ENCODE assay signal across 25 cellular contexts in genomic region chr12:26052652-26053051, GRCh38.
"Had no signal": no experiment of that assay in that cellular context is flagged by ENCODE, and none has a peak within 500 bp of the region (broad histone marks: within the 10 kb centered on the region; RNA-seq: fewer than 3 reads in every experiment).

No MANE protein-coding gene starts in this region.

- H3K27me3 Mint-ChIP-seq: memory B cell, type B pancreatic cell had no signal

- H3K9me3 ChIP-seq: gastrocnemius medialis, lower lobe of right lung, ovary, right lobe of liver, stomach, thyroid gland had no signal

- ATAC-seq: esophagus mucosa; gastrocnemius medialis; left ventricle myocardium superior; lower lobe of right lung; naive thymus-derived CD4-positive, alpha-beta T cell; right lobe of liver; stimulated activated effector memory CD8-positive, alpha-beta T cell treated with anti-CD3 and anti-CD28 coated beads, Interleukin-12 subunit alpha, Interleukin-12 subunit beta, amount 100 ng/mL, for 72 hours had no signal

- H3K27me3 ChIP-seq: dorsolateral prefrontal cortex, gastrocnemius medialis, neural progenitor cell, ovary, right lobe of liver, stomach, thyroid gland had no signal

- H3K4me1 Mint-ChIP-seq: memory B cell; naive thymus-derived CD4-positive, alpha-beta T cell; stimulated activated effector memory CD8-positive, alpha-beta T cell treated with anti-CD3 and anti-CD28 coated beads, Interleukin-12 subunit alpha, Interleukin-12 subunit beta, amount 100 ng/mL, for 72 hours had no signal

- H2AFZ ChIP-seq: neural progenitor cell had no signal

- H3K36me3 ChIP-seq: lower lobe of right lung, ovary, right lobe of liver, stomach, thyroid gland had no signal

- H3K9ac ChIP-seq: neural progenitor cell had no signal

- FAIRE-seq: colon, keratinocyte had no signal

- H3K27ac Mint-ChIP-seq: memory B cell; naive thymus-derived CD4-positive, alpha-beta T cell; nephron; neural progenitor cell; stimulated activated effector memory CD8-positive, alpha-beta T cell treated with anti-CD3 and anti-CD28 coated beads, Interleukin-12 subunit alpha, Interleukin-12 subunit beta, amount 100 ng/mL, for 72 hours; type B pancreatic cell had no signal

- H3K4me2 ChIP-seq: neural progenitor cell had no signal

- H3K4me3 Mint-ChIP-seq: memory B cell; naive thymus-derived CD4-positive, alpha-beta T cell; nephron; neural progenitor cell; stimulated activated effector memory CD8-positive, alpha-beta T cell treated with anti-CD3 and anti-CD28 coated beads, Interleukin-12 subunit alpha, Interleukin-12 subunit beta, amount 100 ng/mL, for 72 hours; type B pancreatic cell had no signal

- H3K27ac ChIP-seq: dorsolateral prefrontal cortex, lower lobe of right lung, neural progenitor cell, ovary, right lobe of liver, stomach had no signal

- H3K36me3 Mint-ChIP-seq: memory B cell; naive thymus-derived CD4-positive, alpha-beta T cell; stimulated activated effector memory CD8-positive, alpha-beta T cell treated with anti-CD3 and anti-CD28 coated beads, Interleukin-12 subunit alpha, Interleukin-12 subunit beta, amount 100 ng/mL, for 72 hours had no signal

- DNase-seq: dorsolateral prefrontal cortex; effector CD4-positive, alpha-beta T cell; foreskin fibroblast; gastrocnemius medialis; head of caudate nucleus; left ventricle myocardium superior; lower lobe of right lung; midbrain; naive thymus-derived CD4-positive, alpha-beta T cell; ovary; retina; right lobe of liver; stimulated activated CD4-positive, alpha-beta T cell treated with anti-CD3 and anti-CD28 coated beads, Interleukin-2, amount 100 ng/mL, for 24 hours; stimulated activated CD4-positive, alpha-beta T cell treated with anti-CD3 and anti-CD28 coated beads, Interleukin-4, amount 100 ng/mL, for 24 hours; stimulated activated naive CD4-positive, alpha-beta T cell treated with Interleukin-2 at 50 U/mL for 16 hours; stomach; thyroid gland had no signal

- H3K4me3 ChIP-seq: dorsolateral prefrontal cortex, gastrocnemius medialis, lower lobe of right lung, neural progenitor cell, ovary, right lobe of liver, stomach, thyroid gland had no signal

- H3K9me3 Mint-ChIP-seq: memory B cell; nephron; neural progenitor cell; stimulated activated effector memory CD8-positive, alpha-beta T cell treated with anti-CD3 and anti-CD28 coated beads, Interleukin-12 subunit alpha, Interleukin-12 subunit beta, amount 100 ng/mL, for 72 hours; type B pancreatic cell had no signal
